Comparison of ENCODE assay signal across 9 cellular contexts in the genomic region with DNA sequence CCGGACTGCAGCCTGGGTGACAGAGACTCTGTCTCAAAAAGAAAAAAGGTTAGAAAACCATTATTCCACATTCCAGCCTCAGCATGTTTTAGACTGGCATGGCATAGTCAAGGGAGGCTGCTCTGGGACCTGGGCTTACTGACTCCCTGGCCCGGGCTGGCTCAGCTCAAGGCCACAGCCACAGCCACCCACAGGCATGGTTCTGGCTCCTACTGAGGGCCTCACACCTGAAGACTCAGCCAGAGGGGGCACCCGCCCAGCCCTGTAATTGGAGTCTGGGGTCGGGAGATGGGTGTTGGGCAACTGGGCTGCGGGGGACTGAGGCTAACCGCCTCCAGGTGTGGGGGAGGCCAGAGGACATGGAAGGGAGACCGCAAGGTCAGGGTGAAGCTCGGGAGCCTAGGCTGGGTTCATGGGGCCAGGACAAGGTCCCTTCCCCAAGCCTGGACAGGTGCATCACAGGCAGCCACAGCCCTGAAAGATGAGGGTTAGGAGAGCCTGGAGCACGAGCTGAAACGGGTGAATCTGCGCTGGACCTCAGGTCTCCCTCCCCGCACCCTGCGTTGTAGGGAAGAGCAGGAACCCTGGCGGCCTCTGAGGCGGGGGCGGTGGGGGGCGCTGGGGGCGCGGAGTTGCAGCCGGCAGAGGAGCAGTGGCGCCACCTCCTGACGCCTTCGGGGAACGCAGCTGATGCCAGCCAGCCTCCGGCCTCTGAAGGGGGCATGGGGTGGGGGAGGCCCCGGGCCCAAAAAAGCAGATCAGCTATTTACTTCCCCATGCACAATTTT.
A peak's percentile ranks its signal among the peaks of the same experiment; 100 is the strongest.
DNase-seq lines count a peak whose midpoint lies in the region; ATAC-seq and TF ChIP-seq lines count a peak whose summit lies in the region.
"Had no signal": no experiment of that assay in that cellular context is flagged by ENCODE, and none has a peak within 500 bp of the region (broad histone marks: within the 10 kb centered on the region; RNA-seq: fewer than 3 reads in every experiment).

No MANE protein-coding gene starts in this region.

- no peaks in the 10 kb centered on the region for H3K27me3 ChIP-seq in A673 (replicated peaks; ENCODE audit: insufficient read depth, low read depth, low read length, poor library complexity)

- DNase-seq in A673 (ENCODE audit: low spot score) = peak; percentile 23
- peak; percentile 31 for DNase-seq in GM03348 (ENCODE audit: low spot score)
- no peak for DNase-seq in RWPE1 (ENCODE audit: low spot score)
- DNase-seq in iPS-NIHi11 (ENCODE audit: low spot score) = peak; percentile 78
- DNase-seq in putamen (ENCODE audit: low spot score) = no peak
- DNase-seq: NCI-H1105 treated with DMSO at 0.1 percent for 48 hours had no signal

- CTCF ChIA-PET in A673 (lab: Charles Lee) (no interaction called here), RWPE1 (lab: Yijun Ruan, JAX) (interaction anchor here (0.6 to 1.1 kb wide), 4 partner anchors 19 to 658 kb away, joined by 3 to 6 read pairs (median 4); no protein-coding TSS in a partner anchor)

- no peak overlapping the region for H3K27ac ChIP-seq in A673 (ENCODE audit: low read depth, low read length, poor library complexity, severe bottlenecking)
- no peak overlapping the region for H3K27ac ChIP-seq in RWPE1

- no peak overlapping the region for H3K4me3 ChIP-seq in A673 (ENCODE audit: low read depth, low read length, poor library complexity, severe bottlenecking)

- ATAC-seq in GM18858 (IDR thresholded peaks at IDR 0.05; ENCODE audit: unreplicated experiment) = no peak
- ATAC-seq in HG02938 (IDR thresholded peaks at IDR 0.05; ENCODE audit: unreplicated experiment) = no peak
- ATAC-seq in GM18502 (IDR thresholded peaks at IDR 0.05; ENCODE audit: poor library complexity, unreplicated experiment) = no peak

- BruUV-seq in A673 (replicated peaks; lab: Mats Ljungman, UMichigan) = no TSS peak

- H3K36me3 ChIP-seq in A673 (ENCODE audit: insufficient read depth, low read length, poor library complexity, severe bottlenecking) = no peaks in the 10 kb centered on the region

- no peaks in the 10 kb centered on the region for H3K9me3 ChIP-seq in A673 (ENCODE audit: low read depth, low read length, poor library complexity, severe bottlenecking)

- peaks cover 25% of the 10 kb centered on the region for H3K4me1 ChIP-seq in A673 (ENCODE audit: insufficient read depth, low read length, poor library complexity, severe bottlenecking)

- intact Hi-C loops in A673 (cut with micrococcal nuclease; ENCODE audit: unreplicated experiment) = loop anchor here (5.0 kb wide), 1 partner anchor 198 kb away; no protein-coding TSS in a partner anchor

- POLR2A ChIA-PET in A673 (lab: Charles Lee; ENCODE audit: low non-redundant PET) = no interaction called here
- POLR2A ChIA-PET in RWPE1 (lab: Yijun Ruan, JAX; ENCODE audit: low non-redundant PET) = no interaction called here

- TF ChIP-seq CTCF in A673 (conservative IDR thresholded peaks at IDR 0.05; ENCODE audit: low read depth, low read length) (peak; percentile 82), RWPE1 (conservative IDR thresholded peaks at IDR 0.05; ENCODE audit: low read depth) (peak; percentile 44)

Comparison
In these comparisons a context has a peak if more than half of its experiments do, and no peak if none do; other contexts are left out.
1. DNase-seq: peak in A673 (single experiment), GM03348 (single experiment) and iPS-NIHi11 (single experiment); none in RWPE1 (single experiment) and putamen (single experiment).